8 cellular contexts compared by ENCODE assay signal in genomic region chr22:29202231-29203192, GRCh38. TPM values are rescaled to one million over a fixed set of nuclear protein-coding genes. Genes with fewer than 3 reads are reported as not detected.
A peak's percentile ranks its signal among the peaks of the same experiment; 100 is the strongest.
DNase-seq lines count a peak whose midpoint lies in the region; ATAC-seq and TF ChIP-seq lines count a peak whose summit lies in the region.

No MANE protein-coding gene starts in this region.

- no peaks in the 10 kb centered on the region for H3K9me2 ChIP-seq in SK-N-SH

- no peaks in the 10 kb centered on the region for H3K79me2 ChIP-seq in SK-N-SH (ENCODE audit: insufficient read depth)

- no peaks in the 10 kb centered on the region for H3K36me3 ChIP-seq in SK-N-SH (replicated peaks in 1 of 2; ENCODE audit: control insufficient read depth in 1 of 2, insufficient read depth in 2 of 2, low read length in 1 of 2)

- H3K27me3 ChIP-seq in SK-N-SH (ENCODE audit: insufficient read depth) (no peaks in the 10 kb centered on the region; the same call in 1 of the 2 replicates), foreskin keratinocyte (peaks cover 43% of the 10 kb centered on the region)

- H3K4me2 ChIP-seq in SK-N-SH: no peak overlapping the region

- H3F3A ChIP-seq in SK-N-SH (replicated peaks; ENCODE audit: insufficient read depth): peaks cover 4% of the 10 kb centered on the region

- H3K4me3 ChIP-seq in SK-N-SH (ENCODE audit: low read depth in 2 of 2, low read length in 1 of 2): no peak overlapping the region
- H3K4me3 ChIP-seq in skin epidermis: no peak overlapping the region

- CTCF ChIA-PET in SK-N-SH (lab: Yijun Ruan, JAX): interaction anchor here (0.8 to 5.5 kb wide), 9 partner anchors 10 to 347 kb away, joined by 3 to 49 read pairs (median 5); no protein-coding TSS in a partner anchor

- H3K9ac ChIP-seq in SK-N-SH: no peak overlapping the region

- no peak for ATAC-seq in SK-N-SH treated with all-trans-retinoic acid at 6 μM for 48 hours
- ATAC-seq in HG02588 (IDR thresholded peaks at IDR 0.05; ENCODE audit: unreplicated experiment): peak; percentile 80
- peak; percentile 18 for ATAC-seq in foreskin keratinocyte

- H2AFZ ChIP-seq in SK-N-SH (ENCODE audit: low read depth): no peak overlapping the region

- H3K4me1 ChIP-seq in SK-N-SH (ENCODE audit: control insufficient read depth in 1 of 2, insufficient read depth in 2 of 2, low read depth in 1 of 2, low read length in 1 of 2) (peaks cover 0 to 7% of the 10 kb centered on the region in 2 experiments; a peak in 1 of 4 replicates), foreskin keratinocyte (no peaks in the 10 kb centered on the region)

- H3K9me3 ChIP-seq in SK-N-SH: no peaks in the 10 kb centered on the region

- 87% methylated on average over 18 of the region's 23 CpGs for WGBS in SK-N-SH (ENCODE audit: low lambda C conversion rate)

- no peak for TF ChIP-seq EP300 in SK-N-SH (IDR thresholded peaks at IDR 0.05; ENCODE audit: borderline replicate concordance in 1 of 2, low read depth in 1 of 2, low read length in 1 of 2)

- DNase-seq in SK-N-SH (peak; percentile 41), NCI-H2029 treated with DMSO at 0.1 percent for 48 hours (lab: John Stamatoyannopoulos, UW) (peak; percentile 6), foreskin keratinocyte (peak in 1 of 2 donors; percentile 13), NCI-H1694 (lab: John Stamatoyannopoulos, UW) (no peak)
- peak; percentile 83 for DNase-seq in activated CD8-positive, alpha-beta memory T cell treated with anti-CD3 and anti-CD28 coated beads, Interleukin-2, amount 50 U/mL, for 48 hours

- TF ChIP-seq RAD21 in SK-N-SH (IDR thresholded peaks at IDR 0.05; ENCODE audit: low read length): peak; percentile 32; the same call in 1 of the 2 replicates

- TF ChIP-seq CTCF in SK-N-SH (IDR thresholded peaks at IDR 0.05): no peak; the same call in 1 of the 2 replicates
- peak; percentile 58 for TF ChIP-seq CTCF in foreskin keratinocyte (conservative IDR thresholded peaks at IDR 0.05)

- H4K20me1 ChIP-seq in SK-N-SH (ENCODE audit: insufficient read depth): no peaks in the 10 kb centered on the region

- H3K27ac ChIP-seq in SK-N-SH (ENCODE audit: low read depth in 2 of 2, low read length in 1 of 2) (no peak overlapping the region), foreskin keratinocyte (no peak overlapping the region), skin epidermis (peak overlapping the region in 16 of 21 experiments; percentile 0 to 79 (median 37))

- POLR2A ChIA-PET in SK-N-SH (lab: Yijun Ruan, JAX): interaction anchor here (0.7 to 0.9 kb wide), 2 partner anchors 38 to 101 kb away, joined by 3 to 5 read pairs; no protein-coding TSS in a partner anchor

TF ChIP-seq in SK-N-SH, 30 proteins besides CTCF, POLR2A, EP300 and RAD21:
- no peak for TF ChIP-seq POLR2AphosphoS5 (IDR thresholded peaks at IDR 0.05; ENCODE audit: low read depth, low read length)
- peak; percentile 16; the same call in 1 of the 2 replicates for TF ChIP-seq PBX3 (IDR thresholded peaks at IDR 0.05)

TF ChIP-seq in SK-N-SH treated with all-trans-retinoic acid at 6 μM for 48 hours, 23 proteins besides CTCF, POLR2A, EP300 and RAD21:
- TF ChIP-seq RARB (CRISPR knock-in tag; IDR thresholded peaks at IDR 0.05) (no peak), ZFP30 (CRISPR knock-in tag; IDR thresholded peaks at IDR 0.05) (no peak), ZFP3 (CRISPR knock-in tag; IDR thresholded peaks at IDR 0.05) (no peak), SNAI2 (CRISPR knock-in tag; IDR thresholded peaks at IDR 0.05) (no peak), TSHZ2 (CRISPR knock-in tag; IDR thresholded peaks at IDR 0.05) (no peak), PATZ1 (CRISPR knock-in tag; IDR thresholded peaks at IDR 0.05; ENCODE audit: borderline replicate concordance) (no peak)

RNA-seq across cellular contexts. Expression of gene EMID1, which starts 3.2 kb away (rescaled TPM):
- 0.71 and 1.1 TPM in 2 replicates for polyA plus RNA-seq in SK-N-SH (2012; rRNA removed)
- polyA plus RNA-seq in SK-N-SH (2012; cell fraction: cytosol; rRNA removed): 0.59 and 1.2 TPM in 2 replicates
- polyA plus RNA-seq in SK-N-SH (2012; cell fraction: nucleus; rRNA removed): 0.68 and 1.3 TPM in 2 replicates
- not detected in 2 replicates for total RNA-seq in foreskin keratinocyte
- polyA plus RNA-seq in foreskin keratinocyte: not detected in 2 replicates

Comparison
In these comparisons a context has a peak if more than half of its experiments do, and no peak if none do; other contexts are left out.
1. H3K27ac ChIP-seq: peak in skin epidermis (16 of 21); none in SK-N-SH (0 of 2) and foreskin keratinocyte (single experiment).